ENCODE assay signal across 31 cellular contexts in the genomic region with DNA sequence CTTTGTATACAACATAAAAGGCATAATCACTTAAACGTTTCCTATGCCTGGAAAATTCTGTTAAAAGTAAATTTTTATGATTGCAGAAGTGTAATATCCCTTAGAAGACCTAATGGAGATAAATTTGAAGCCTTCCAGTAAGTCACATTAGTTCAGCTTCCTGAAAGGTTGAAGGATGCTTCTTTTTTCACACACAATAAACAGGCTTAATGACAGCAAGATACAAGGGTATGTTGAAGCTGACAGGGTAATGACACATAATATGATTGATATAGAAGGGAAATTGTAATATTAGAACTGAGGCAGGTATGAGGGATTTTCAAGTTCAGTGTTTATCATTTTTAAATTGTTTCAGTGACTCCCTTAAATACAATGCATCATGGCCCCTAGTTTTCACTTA.
"Had no signal": no experiment of that assay in that cellular context is flagged by ENCODE, and none has a peak within 500 bp of the region (broad histone marks: within the 10 kb centered on the region; RNA-seq: fewer than 3 reads in every experiment).

No MANE protein-coding gene starts in this region.

- DNase-seq: activated effector memory CD4-positive, alpha-beta T cell treated with anti-CD3 and anti-CD28 coated beads, Interleukin-2, amount 50 U/mL, for 16 hours; activated effector memory CD4-positive, alpha-beta T cell treated with Interleukin-2 at 50 U/mL for 16 hours; activated gamma-delta T cell; activated gamma-delta T cell treated with Interleukin-2 at 50 U/mL for 16 hours; activated naive CD4-positive, alpha-beta T cell; activated naive CD4-positive, alpha-beta T cell treated with anti-CD3 and anti-CD28 coated beads for 36 hours; activated naive CD4-positive, alpha-beta T cell treated with anti-CD3 and anti-CD28 coated beads, Interleukin-2, amount 10 ng/mL, durations not matched to agents 7 days and 5 days; activated naive CD4-positive, alpha-beta T cell treated with anti-CD3 and anti-CD28 coated beads, Interleukin-2, amount 50 U/mL, for 16 hours; activated naive CD4-positive, alpha-beta T cell treated with Interleukin-2 at 50 U/mL for 16 hours; activated naive CD8-positive, alpha-beta T cell treated with anti-CD3 and anti-CD28 coated beads for 36 hours; activated naive CD8-positive, alpha-beta T cell treated with anti-CD3 and anti-CD28 coated beads, Interleukin-2, amount 10 ng/mL, durations not matched to agents 7 days and 5 days; activated naive CD8-positive, alpha-beta T cell treated with anti-CD3 and anti-CD28 coated beads, Interleukin-2, amount 50 U/mL, for 24 hours; activated T-cell treated with anti-CD3 and anti-CD28 coated beads, Interleukin-2, amount 50 U/mL, for 24 hours; activated T-cell treated with anti-CD3 and anti-CD28 coated beads, Interleukin-2, amount 50 U/mL, for 4 hours; activated T-cell treated with anti-CD3 and anti-CD28 coated beads, Interleukin-2, amount 50 U/mL, for 48 hours; activated T-cell treated with anti-CD3 and anti-CD28 coated beads, Interleukin-2, amount 50 U/mL, for 72 hours; adrenal gland; amniotic stem cell; amygdala; anterior cingulate cortex; aorta; body of pancreas; brain microvascular endothelial cell; caudate nucleus; central memory CD4-positive, alpha-beta T cell; cerebellar nuclear complex had no signal

- H3K9me3 ChIP-seq: adrenal gland, ascending aorta, body of pancreas, breast epithelium had no signal

- H3K4me3 ChIP-seq: adrenal gland, ascending aorta, body of pancreas, breast epithelium, cardiac muscle cell had no signal

- ATAC-seq: activated naive CD4-positive, alpha-beta T cell treated with anti-CD3 and anti-CD28 coated beads, Interleukin-2, amount 50 U/mL, for 72 hours; activated naive CD8-positive, alpha-beta T cell treated with anti-CD3 and anti-CD28 coated beads, Interleukin-2, amount 50 U/mL, for 24 hours; activated T-cell treated with anti-CD3 and anti-CD28 coated beads, Interleukin-2, amount 50 U/mL, for 4 hours; activated T-cell treated with anti-CD3 and anti-CD28 coated beads, Interleukin-2, amount 50 U/mL, for 72 hours; activated T-helper 17 cell treated with anti-CD3 and anti-CD28 coated beads, Interleukin-2, amount 50 U/mL, for 72 hours; body of pancreas had no signal

- H3K27ac ChIP-seq: adrenal gland, ascending aorta, body of pancreas, brain microvascular endothelial cell, breast epithelium, cardiac muscle cell had no signal

- H3K36me3 ChIP-seq: adrenal gland, ascending aorta, brain microvascular endothelial cell, breast epithelium, cardiac muscle cell had no signal

- H3K27me3 ChIP-seq: adrenal gland, ascending aorta, body of pancreas, brain microvascular endothelial cell, breast epithelium, cardiac muscle cell had no signal
